ENCODE assay signal across 1 cellular context in the genomic region with DNA sequence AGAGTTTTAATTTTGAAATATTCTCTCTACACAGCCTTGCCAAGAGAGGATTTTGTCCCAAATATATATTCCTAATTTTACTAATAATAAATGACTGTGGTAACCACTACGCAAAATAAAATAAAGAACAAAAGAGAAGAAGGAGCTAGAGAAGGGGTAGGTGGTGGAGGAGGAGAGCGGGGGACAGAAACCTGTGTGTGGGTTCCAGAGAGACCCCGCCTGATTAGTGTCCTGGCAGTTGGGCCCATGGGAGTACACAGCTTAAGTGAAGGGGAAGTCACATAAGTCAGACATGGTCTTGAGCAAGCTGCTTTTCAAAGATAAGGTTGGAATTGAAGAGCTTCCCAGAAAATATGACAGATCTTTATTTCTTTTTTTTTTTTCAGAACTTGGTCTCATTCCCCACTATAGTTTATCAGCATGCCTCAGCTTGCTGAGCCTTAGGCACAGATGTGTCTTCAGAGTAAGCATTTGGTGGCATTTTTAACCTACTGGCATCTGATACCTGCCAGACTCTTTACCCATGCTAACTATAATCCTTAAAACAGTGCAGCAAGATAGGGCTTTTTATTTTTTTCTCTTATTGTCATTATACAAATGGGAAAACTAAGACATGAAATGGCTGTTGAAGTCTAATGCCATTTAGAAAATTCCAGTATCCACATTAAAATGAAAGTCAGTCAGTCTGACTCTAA.
TF ChIP-seq lines count a peak whose summit lies in the region.

No MANE protein-coding gene starts in this region.

TF ChIP-seq in K562, 482 proteins besides CTCF, POLR2A, EP300 and RAD21 (continued from another document and continues in another):
- TF ChIP-seq MCM3 (IDR thresholded peaks at IDR 0.05) (no peak), ZNF764 (CRISPR knock-in tag; IDR thresholded peaks at IDR 0.05; ENCODE audit: low read depth) (no peak), ZNF12 (CRISPR knock-in tag; IDR thresholded peaks at IDR 0.05) (no peak), ZNF778 (CRISPR knock-in tag; IDR thresholded peaks at IDR 0.05) (no peak), TSC22D4 (tag; IDR thresholded peaks at IDR 0.05) (no peak), CHD1 (IDR thresholded peaks at IDR 0.05; ENCODE audit: low read length) (no peak), ZNF347 (CRISPR knock-in tag; IDR thresholded peaks at IDR 0.05; ENCODE audit: low read depth) (no peak), CCNT2 (IDR thresholded peaks at IDR 0.05; ENCODE audit: borderline replicate concordance, extremely low read depth, insufficient read length, low read depth, low read length) (peak; percentile 99), OTX1 (CRISPR knock-in tag; IDR thresholded peaks at IDR 0.05) (peak; percentile 69; the same call in 1 of the 2 replicates), WHSC1 (IDR thresholded peaks at IDR 0.05; ENCODE audit: low read length) (no peak), CEBPB (tag; IDR thresholded peaks at IDR 0.05) (peak; percentile 80), NFIX (CRISPR knock-in tag; IDR thresholded peaks at IDR 0.05; ENCODE audit: low read depth) (no peak), TRIM28 (IDR thresholded peaks at IDR 0.05) (peak; percentile 67; the same call in 1 of the 2 replicates), JUNB (CRISPR knock-in tag; conservative IDR thresholded peaks at IDR 0.05) (no peak), RBM22 (IDR thresholded peaks at IDR 0.05; ENCODE audit: low read depth, low read length, poor library complexity, severe bottlenecking) (no peak), DPF2 (IDR thresholded peaks at IDR 0.05) (peak; percentile 100), PPARD (CRISPR knock-in tag; IDR thresholded peaks at IDR 0.05) (no peak), HSF4 (CRISPR knock-in tag; IDR thresholded peaks at IDR 0.05; ENCODE audit: borderline replicate concordance) (0 out of 2 replicates have a peak, but pooled peaks have one; percentile 19), ZFP1 (CRISPR knock-in tag; IDR thresholded peaks at IDR 0.05) (no peak), RBM14 (IDR thresholded peaks at IDR 0.05; ENCODE audit: borderline replicate concordance, insufficient read depth, low read depth, low read length) (no peak), ARID2 (IDR thresholded peaks at IDR 0.05) (no peak), LCOR (CRISPR knock-in tag; IDR thresholded peaks at IDR 0.05) (peak; percentile 70), ZNF830 (CRISPR knock-in tag; IDR thresholded peaks at IDR 0.05) (no peak), CAMTA2 (CRISPR knock-in tag; conservative IDR thresholded peaks at IDR 0.05) (no peak), COPS2 (conservative IDR thresholded peaks at IDR 0.05) (no peak), POLR2AphosphoS5 (IDR thresholded peaks at IDR 0.05; ENCODE audit: control insufficient read depth, insufficient read depth, low read depth, low read length) (peak; percentile 96), NR4A1 (CRISPR knock-in tag; IDR thresholded peaks at IDR 0.05) (no peak), NR4A1 (tag; IDR thresholded peaks at IDR 0.05) (peak; percentile 90), SIX5 (IDR thresholded peaks at IDR 0.05; ENCODE audit: borderline replicate concordance in 1 of 2, insufficient read depth in 1 of 2, low read depth in 1 of 2, low read length in 2 of 2) (no peak), ARNT (IDR thresholded peaks at IDR 0.05) (peak; percentile 96 to 97), PHTF2 (CRISPR knock-in tag; IDR thresholded peaks at IDR 0.05) (no peak), ARID1B (IDR thresholded peaks at IDR 0.05) (peak; percentile 100), MTA3 (IDR thresholded peaks at IDR 0.05; ENCODE audit: borderline replicate concordance) (peak; percentile 95), GATAD2B (IDR thresholded peaks at IDR 0.05; ENCODE audit: borderline replicate concordance) (no peak; the same call in 1 of the 2 replicates), ZBTB7A (IDR thresholded peaks at IDR 0.05; ENCODE audit: borderline replicate concordance, control insufficient read depth, low read depth, low read length) (peak; percentile 100), PTRF (tag; IDR thresholded peaks at IDR 0.05) (no peak), BCOR (IDR thresholded peaks at IDR 0.05) (peak; percentile 65; the same call in 1 of the 2 replicates)
- TF ChIP-seq, protein P1, sequence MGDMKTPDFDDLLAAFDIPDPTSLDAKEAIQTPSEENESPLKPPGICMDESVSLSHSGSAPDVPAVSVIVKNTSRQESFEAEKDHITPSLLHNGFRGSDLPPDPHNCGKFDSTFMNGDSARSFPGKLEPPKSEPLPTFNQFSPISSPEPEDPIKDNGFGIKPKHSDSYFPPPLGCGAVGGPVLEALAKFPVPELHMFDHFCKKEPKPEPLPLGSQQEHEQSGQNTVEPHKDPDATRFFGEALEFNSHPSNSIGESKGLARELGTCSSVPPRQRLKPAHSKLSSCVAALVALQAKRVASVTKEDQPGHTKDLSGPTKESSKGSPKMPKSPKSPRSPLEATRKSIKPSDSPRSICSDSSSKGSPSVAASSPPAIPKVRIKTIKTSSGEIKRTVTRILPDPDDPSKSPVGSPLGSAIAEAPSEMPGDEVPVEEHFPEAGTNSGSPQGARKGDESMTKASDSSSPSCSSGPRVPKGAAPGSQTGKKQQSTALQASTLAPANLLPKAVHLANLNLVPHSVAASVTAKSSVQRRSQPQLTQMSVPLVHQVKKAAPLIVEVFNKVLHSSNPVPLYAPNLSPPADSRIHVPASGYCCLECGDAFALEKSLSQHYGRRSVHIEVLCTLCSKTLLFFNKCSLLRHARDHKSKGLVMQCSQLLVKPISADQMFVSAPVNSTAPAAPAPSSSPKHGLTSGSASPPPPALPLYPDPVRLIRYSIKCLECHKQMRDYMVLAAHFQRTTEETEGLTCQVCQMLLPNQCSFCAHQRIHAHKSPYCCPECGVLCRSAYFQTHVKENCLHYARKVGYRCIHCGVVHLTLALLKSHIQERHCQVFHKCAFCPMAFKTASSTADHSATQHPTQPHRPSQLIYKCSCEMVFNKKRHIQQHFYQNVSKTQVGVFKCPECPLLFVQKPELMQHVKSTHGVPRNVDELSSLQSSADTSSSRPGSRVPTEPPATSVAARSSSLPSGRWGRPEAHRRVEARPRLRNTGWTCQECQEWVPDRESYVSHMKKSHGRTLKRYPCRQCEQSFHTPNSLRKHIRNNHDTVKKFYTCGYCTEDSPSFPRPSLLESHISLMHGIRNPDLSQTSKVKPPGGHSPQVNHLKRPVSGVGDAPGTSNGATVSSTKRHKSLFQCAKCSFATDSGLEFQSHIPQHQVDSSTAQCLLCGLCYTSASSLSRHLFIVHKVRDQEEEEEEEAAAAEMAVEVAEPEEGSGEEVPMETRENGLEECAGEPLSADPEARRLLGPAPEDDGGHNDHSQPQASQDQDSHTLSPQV (IDR thresholded peaks at IDR 0.05) = peak; percentile 92
- TF ChIP-seq, protein P2, sequence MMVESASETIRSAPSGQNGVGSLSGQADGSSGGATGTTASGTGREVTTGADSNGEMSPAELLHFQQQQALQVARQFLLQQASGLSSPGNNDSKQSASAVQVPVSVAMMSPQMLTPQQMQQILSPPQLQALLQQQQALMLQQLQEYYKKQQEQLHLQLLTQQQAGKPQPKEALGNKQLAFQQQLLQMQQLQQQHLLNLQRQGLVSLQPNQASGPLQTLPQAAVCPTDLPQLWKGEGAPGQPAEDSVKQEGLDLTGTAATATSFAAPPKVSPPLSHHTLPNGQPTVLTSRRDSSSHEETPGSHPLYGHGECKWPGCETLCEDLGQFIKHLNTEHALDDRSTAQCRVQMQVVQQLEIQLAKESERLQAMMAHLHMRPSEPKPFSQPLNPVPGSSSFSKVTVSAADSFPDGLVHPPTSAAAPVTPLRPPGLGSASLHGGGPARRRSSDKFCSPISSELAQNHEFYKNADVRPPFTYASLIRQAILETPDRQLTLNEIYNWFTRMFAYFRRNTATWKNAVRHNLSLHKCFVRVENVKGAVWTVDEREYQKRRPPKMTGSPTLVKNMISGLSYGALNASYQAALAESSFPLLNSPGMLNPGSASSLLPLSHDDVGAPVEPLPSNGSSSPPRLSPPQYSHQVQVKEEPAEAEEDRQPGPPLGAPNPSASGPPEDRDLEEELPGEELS (CRISPR knock-in tag; IDR thresholded peaks at IDR 0.05; ENCODE audit: borderline replicate concordance) = no peak
- TF ChIP-seq, protein P3, sequence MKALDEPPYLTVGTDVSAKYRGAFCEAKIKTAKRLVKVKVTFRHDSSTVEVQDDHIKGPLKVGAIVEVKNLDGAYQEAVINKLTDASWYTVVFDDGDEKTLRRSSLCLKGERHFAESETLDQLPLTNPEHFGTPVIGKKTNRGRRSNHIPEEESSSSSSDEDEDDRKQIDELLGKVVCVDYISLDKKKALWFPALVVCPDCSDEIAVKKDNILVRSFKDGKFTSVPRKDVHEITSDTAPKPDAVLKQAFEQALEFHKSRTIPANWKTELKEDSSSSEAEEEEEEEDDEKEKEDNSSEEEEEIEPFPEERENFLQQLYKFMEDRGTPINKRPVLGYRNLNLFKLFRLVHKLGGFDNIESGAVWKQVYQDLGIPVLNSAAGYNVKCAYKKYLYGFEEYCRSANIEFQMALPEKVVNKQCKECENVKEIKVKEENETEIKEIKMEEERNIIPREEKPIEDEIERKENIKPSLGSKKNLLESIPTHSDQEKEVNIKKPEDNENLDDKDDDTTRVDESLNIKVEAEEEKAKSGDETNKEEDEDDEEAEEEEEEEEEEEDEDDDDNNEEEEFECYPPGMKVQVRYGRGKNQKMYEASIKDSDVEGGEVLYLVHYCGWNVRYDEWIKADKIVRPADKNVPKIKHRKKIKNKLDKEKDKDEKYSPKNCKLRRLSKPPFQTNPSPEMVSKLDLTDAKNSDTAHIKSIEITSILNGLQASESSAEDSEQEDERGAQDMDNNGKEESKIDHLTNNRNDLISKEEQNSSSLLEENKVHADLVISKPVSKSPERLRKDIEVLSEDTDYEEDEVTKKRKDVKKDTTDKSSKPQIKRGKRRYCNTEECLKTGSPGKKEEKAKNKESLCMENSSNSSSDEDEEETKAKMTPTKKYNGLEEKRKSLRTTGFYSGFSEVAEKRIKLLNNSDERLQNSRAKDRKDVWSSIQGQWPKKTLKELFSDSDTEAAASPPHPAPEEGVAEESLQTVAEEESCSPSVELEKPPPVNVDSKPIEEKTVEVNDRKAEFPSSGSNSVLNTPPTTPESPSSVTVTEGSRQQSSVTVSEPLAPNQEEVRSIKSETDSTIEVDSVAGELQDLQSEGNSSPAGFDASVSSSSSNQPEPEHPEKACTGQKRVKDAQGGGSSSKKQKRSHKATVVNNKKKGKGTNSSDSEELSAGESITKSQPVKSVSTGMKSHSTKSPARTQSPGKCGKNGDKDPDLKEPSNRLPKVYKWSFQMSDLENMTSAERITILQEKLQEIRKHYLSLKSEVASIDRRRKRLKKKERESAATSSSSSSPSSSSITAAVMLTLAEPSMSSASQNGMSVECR (CRISPR knock-in tag; IDR thresholded peaks at IDR 0.05) = no peak
- TF ChIP-seq, protein P4, sequence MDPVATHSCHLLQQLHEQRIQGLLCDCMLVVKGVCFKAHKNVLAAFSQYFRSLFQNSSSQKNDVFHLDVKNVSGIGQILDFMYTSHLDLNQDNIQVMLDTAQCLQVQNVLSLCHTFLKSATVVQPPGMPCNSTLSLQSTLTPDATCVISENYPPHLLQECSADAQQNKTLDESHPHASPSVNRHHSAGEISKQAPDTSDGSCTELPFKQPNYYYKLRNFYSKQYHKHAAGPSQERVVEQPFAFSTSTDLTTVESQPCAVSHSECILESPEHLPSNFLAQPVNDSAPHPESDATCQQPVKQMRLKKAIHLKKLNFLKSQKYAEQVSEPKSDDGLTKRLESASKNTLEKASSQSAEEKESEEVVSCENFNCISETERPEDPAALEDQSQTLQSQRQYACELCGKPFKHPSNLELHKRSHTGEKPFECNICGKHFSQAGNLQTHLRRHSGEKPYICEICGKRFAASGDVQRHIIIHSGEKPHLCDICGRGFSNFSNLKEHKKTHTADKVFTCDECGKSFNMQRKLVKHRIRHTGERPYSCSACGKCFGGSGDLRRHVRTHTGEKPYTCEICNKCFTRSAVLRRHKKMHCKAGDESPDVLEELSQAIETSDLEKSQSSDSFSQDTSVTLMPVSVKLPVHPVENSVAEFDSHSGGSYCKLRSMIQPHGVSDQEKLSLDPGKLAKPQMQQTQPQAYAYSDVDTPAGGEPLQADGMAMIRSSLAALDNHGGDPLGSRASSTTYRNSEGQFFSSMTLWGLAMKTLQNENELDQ (CRISPR knock-in tag; IDR thresholded peaks at IDR 0.05; ENCODE audit: borderline replicate concordance) = no peak
- TF ChIP-seq, protein P5, sequence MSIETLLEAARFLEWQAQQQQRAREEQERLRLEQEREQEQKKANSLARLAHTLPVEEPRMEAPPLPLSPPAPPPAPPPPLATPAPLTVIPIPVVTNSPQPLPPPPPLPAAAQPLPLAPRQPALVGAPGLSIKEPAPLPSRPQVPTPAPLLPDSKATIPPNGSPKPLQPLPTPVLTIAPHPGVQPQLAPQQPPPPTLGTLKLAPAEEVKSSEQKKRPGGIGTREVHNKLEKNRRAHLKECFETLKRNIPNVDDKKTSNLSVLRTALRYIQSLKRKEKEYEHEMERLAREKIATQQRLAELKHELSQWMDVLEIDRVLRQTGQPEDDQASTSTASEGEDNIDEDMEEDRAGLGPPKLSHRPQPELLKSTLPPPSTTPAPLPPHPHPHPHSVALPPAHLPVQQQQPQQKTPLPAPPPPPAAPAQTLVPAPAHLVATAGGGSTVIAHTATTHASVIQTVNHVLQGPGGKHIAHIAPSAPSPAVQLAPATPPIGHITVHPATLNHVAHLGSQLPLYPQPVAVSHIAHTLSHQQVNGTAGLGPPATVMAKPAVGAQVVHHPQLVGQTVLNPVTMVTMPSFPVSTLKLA (conservative IDR thresholded peaks at IDR 0.05) = peak in 1 of 2 experiments; percentile 61; a peak in 3 of 4 replicates
- TF ChIP-seq, protein P6, sequence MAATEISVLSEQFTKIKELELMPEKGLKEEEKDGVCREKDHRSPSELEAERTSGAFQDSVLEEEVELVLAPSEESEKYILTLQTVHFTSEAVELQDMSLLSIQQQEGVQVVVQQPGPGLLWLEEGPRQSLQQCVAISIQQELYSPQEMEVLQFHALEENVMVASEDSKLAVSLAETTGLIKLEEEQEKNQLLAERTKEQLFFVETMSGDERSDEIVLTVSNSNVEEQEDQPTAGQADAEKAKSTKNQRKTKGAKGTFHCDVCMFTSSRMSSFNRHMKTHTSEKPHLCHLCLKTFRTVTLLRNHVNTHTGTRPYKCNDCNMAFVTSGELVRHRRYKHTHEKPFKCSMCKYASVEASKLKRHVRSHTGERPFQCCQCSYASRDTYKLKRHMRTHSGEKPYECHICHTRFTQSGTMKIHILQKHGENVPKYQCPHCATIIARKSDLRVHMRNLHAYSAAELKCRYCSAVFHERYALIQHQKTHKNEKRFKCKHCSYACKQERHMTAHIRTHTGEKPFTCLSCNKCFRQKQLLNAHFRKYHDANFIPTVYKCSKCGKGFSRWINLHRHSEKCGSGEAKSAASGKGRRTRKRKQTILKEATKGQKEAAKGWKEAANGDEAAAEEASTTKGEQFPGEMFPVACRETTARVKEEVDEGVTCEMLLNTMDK (IDR thresholded peaks at IDR 0.05; ENCODE audit: borderline replicate concordance, insufficient read depth, low read depth, low read length, poor library complexity, severe bottlenecking) = no peak
- TF ChIP-seq, protein P7, sequence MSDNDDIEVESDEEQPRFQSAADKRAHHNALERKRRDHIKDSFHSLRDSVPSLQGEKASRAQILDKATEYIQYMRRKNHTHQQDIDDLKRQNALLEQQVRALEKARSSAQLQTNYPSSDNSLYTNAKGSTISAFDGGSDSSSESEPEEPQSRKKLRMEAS (CRISPR knock-in tag; IDR thresholded peaks at IDR 0.05) = no peak
- TF ChIP-seq, protein P8, sequence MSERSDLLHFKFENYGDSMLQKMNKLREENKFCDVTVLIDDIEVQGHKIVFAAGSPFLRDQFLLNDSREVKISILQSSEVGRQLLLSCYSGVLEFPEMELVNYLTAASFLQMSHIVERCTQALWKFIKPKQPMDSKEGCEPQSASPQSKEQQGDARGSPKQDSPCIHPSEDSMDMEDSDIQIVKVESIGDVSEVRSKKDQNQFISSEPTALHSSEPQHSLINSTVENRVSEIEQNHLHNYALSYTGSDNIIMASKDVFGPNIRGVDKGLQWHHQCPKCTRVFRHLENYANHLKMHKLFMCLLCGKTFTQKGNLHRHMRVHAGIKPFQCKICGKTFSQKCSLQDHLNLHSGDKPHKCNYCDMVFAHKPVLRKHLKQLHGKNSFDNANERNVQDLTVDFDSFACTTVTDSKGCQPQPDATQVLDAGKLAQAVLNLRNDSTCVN (CRISPR knock-in tag; IDR thresholded peaks at IDR 0.05) = peak; percentile 67; the same call in 1 of the 2 replicates
